1 cellular context compared by ENCODE assay signal in genomic region chr5:7762267-7762666, GRCh38.
TF ChIP-seq lines count a peak whose summit lies in the region.

No MANE protein-coding gene starts in this region.

TF ChIP-seq in WTC11, 78 proteins besides CTCF, POLR2A, EP300 and RAD21 (continued from another document):
- TF ChIP-seq FOXP4 (CRISPR knock-in tag; IDR thresholded peaks at IDR 0.05) = no peak
- no peak for TF ChIP-seq ARID4B (CRISPR knock-in tag; IDR thresholded peaks at IDR 0.05; ENCODE audit: borderline replicate concordance)
- TF ChIP-seq ZNF281 (CRISPR knock-in tag; IDR thresholded peaks at IDR 0.05) = no peak
- TF ChIP-seq ATF6 (CRISPR knock-in tag; IDR thresholded peaks at IDR 0.05) = no peak
- no peak for TF ChIP-seq JUN (CRISPR knock-in tag; IDR thresholded peaks at IDR 0.05)
- no peak for TF ChIP-seq AR (CRISPR knock-in tag; IDR thresholded peaks at IDR 0.05)
- no peak for TF ChIP-seq E2F4 (CRISPR knock-in tag; IDR thresholded peaks at IDR 0.05; ENCODE audit: borderline replicate concordance, low read depth)
- TF ChIP-seq ZNF423 (CRISPR knock-in tag; IDR thresholded peaks at IDR 0.05) = no peak
- no peak for TF ChIP-seq ZNF317 (CRISPR knock-in tag; IDR thresholded peaks at IDR 0.05; ENCODE audit: borderline replicate concordance, low read depth)
